In the genomic region with DNA sequence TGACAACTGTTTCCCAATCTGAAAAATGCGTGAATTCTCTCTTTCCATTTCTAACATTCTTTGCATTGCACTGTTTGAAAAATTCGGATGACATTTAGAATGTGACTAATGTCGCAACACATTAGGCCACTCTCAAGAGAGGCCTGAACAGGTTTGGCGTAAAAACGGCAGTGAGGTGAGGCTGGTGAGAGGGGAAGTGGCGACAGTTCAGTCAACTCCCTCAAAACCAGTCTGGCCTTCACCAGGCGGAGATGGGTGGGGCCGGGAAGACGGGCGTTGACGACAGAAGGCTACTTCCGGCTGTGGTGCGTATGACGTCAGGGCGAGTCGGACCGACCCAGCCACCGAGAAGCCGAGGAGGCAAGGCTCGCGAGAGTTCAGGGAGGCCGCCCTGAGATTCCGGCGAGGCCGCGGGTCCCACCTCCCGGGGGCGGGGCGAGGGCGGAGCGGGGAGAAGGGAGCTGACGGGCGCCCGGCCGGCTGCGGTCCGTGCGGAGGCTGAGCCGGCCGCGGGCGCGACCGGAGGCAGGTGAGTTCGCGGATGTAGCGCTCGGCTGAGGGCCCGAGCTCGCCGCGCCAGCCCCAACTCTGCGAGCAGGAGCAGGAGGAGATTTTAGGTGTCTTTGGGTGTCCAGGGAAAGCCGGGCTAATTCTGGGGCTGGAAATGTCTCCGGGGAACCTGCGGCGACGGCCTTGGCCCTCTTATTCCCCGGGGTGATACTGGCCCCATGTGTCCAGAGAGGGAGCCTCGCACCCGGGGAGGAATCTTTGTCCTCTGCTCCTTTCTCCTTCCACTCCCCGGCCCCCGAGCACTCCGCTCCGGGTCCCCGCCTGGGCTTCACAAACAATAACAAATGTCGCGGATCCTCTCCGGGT, we compare ENCODE assay signal across 8 cellular contexts. TPM values are rescaled to one million over a fixed set of nuclear protein-coding genes. Genes with fewer than 3 reads are reported as not detected.
A peak's percentile ranks its signal among the peaks of the same experiment; 100 is the strongest.
DNase-seq lines count a peak whose midpoint lies in the region; ATAC-seq and TF ChIP-seq lines count a peak whose summit lies in the region.

A gene (plus strand): TSS at position 483 of the 876 bp plus-strand sequence. CDS start 53,435 bp downstream, outside the sequence.

- TF ChIP-seq CTCF in WTC11 (IDR thresholded peaks at IDR 0.05) (no peak), cardiac fibroblast (IDR thresholded peaks at IDR 0.05; ENCODE audit: low read depth, low read length) (no peak)

- no peaks in the 10 kb centered on the region; the same call in 1 of the 2 replicates for H3K27me3 Mint-ChIP-seq in WTC11 (ENCODE audit: low read depth)

- ATAC-seq in GM18870 (IDR thresholded peaks at IDR 0.05; ENCODE audit: unreplicated experiment) = peak; percentile 69
- ATAC-seq in HG03135 (IDR thresholded peaks at IDR 0.05; ENCODE audit: unreplicated experiment) = peak; percentile 95
- peak; percentile 99 for ATAC-seq in WTC11

- H3K4me3 Mint-ChIP-seq in WTC11 = peak within 1 kb of the TSS; percentile 97

- CTCF ChIA-PET in WTC11 (lab: Charles Lee) = interaction anchor here (0.8 to 1.1 kb wide), 3 partner anchors 36 to 62 kb away, joined by 3 read pairs; no protein-coding TSS in a partner anchor

- POLR2A ChIA-PET in WTC11 (lab: Charles Lee) = interaction anchor here (0.6 to 1.5 kb wide), 3 partner anchors 32 to 222 kb away, joined by 3 to 5 read pairs (median 4); a partner anchor contains a TSS

- DNase-seq in AG08395 (ENCODE audit: low spot score) (peak; percentile 94), NCI-H2196 (lab: John Stamatoyannopoulos, UW; ENCODE audit: unreplicated experiment) (peak; percentile 100), WTC11 (ENCODE audit: low spot score) (peak; percentile 98), cardiac fibroblast (ENCODE audit: low read depth in 2 of 2) (peak; percentile 97 to 98), iPS-NIHi7 (ENCODE audit: extremely low spot score) (peak; percentile 98), smooth muscle cell of the brain vasculature (ENCODE audit: low read depth, low spot score) (peak; percentile 85)

- peak within 1 kb of the TSS; percentile 79 to 94 for H3K4me3 ChIP-seq in cardiac fibroblast (replicated peaks in 1 of 2; ENCODE audit: low read depth in 2 of 2, low read length in 2 of 2)

- peak within 1 kb of the TSS; percentile 93 for H3K27ac Mint-ChIP-seq in WTC11

- H3K36me3 Mint-ChIP-seq in WTC11 = no peaks in the 10 kb centered on the region; the same call in 1 of the 2 replicates

- H3K9me3 Mint-ChIP-seq in WTC11 = peaks cover 7% of the 10 kb centered on the region

- H3K4me1 Mint-ChIP-seq in WTC11 = peaks cover 21% of the 10 kb centered on the region

TF ChIP-seq in WTC11, 78 proteins besides CTCF, POLR2A, EP300 and RAD21 (continues in another document):
- no peak for TF ChIP-seq SMAD3 (CRISPR knock-in tag; IDR thresholded peaks at IDR 0.05; ENCODE audit: borderline replicate concordance)
- TF ChIP-seq, protein P1, sequence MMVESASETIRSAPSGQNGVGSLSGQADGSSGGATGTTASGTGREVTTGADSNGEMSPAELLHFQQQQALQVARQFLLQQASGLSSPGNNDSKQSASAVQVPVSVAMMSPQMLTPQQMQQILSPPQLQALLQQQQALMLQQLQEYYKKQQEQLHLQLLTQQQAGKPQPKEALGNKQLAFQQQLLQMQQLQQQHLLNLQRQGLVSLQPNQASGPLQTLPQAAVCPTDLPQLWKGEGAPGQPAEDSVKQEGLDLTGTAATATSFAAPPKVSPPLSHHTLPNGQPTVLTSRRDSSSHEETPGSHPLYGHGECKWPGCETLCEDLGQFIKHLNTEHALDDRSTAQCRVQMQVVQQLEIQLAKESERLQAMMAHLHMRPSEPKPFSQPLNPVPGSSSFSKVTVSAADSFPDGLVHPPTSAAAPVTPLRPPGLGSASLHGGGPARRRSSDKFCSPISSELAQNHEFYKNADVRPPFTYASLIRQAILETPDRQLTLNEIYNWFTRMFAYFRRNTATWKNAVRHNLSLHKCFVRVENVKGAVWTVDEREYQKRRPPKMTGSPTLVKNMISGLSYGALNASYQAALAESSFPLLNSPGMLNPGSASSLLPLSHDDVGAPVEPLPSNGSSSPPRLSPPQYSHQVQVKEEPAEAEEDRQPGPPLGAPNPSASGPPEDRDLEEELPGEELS (CRISPR knock-in tag; IDR thresholded peaks at IDR 0.05) = 0 out of 2 replicates have a peak, but pooled peaks have one; percentile 81
- TF ChIP-seq ZNF416 (CRISPR knock-in tag; IDR thresholded peaks at IDR 0.05) = no peak
- TF ChIP-seq ETV6 (CRISPR knock-in tag; IDR thresholded peaks at IDR 0.05) = peak; percentile 71; the same call in 1 of the 2 replicates
- TF ChIP-seq, protein P2, sequence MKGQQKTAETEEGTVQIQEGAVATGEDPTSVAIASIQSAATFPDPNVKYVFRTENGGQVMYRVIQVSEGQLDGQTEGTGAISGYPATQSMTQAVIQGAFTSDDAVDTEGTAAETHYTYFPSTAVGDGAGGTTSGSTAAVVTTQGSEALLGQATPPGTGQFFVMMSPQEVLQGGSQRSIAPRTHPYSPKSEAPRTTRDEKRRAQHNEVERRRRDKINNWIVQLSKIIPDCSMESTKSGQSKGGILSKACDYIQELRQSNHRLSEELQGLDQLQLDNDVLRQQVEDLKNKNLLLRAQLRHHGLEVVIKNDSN (CRISPR knock-in tag; IDR thresholded peaks at IDR 0.05) = 0 out of 2 replicates have a peak, but pooled peaks have one; percentile 30
- TF ChIP-seq, protein P3, sequence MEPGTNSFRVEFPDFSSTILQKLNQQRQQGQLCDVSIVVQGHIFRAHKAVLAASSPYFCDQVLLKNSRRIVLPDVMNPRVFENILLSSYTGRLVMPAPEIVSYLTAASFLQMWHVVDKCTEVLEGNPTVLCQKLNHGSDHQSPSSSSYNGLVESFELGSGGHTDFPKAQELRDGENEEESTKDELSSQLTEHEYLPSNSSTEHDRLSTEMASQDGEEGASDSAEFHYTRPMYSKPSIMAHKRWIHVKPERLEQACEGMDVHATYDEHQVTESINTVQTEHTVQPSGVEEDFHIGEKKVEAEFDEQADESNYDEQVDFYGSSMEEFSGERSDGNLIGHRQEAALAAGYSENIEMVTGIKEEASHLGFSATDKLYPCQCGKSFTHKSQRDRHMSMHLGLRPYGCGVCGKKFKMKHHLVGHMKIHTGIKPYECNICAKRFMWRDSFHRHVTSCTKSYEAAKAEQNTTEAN (CRISPR knock-in tag; IDR thresholded peaks at IDR 0.05) = 0 out of 2 replicates have a peak, but pooled peaks have one; percentile 48
- no peak for TF ChIP-seq EMX1 (CRISPR knock-in tag; IDR thresholded peaks at IDR 0.05)
- TF ChIP-seq, protein P4, sequence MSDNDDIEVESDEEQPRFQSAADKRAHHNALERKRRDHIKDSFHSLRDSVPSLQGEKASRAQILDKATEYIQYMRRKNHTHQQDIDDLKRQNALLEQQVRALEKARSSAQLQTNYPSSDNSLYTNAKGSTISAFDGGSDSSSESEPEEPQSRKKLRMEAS (CRISPR knock-in tag; IDR thresholded peaks at IDR 0.05) = peak; percentile 43; the same call in 1 of the 2 replicates
- no peak for TF ChIP-seq JUN (CRISPR knock-in tag; IDR thresholded peaks at IDR 0.05)
- no peak for TF ChIP-seq NR3C1 (CRISPR knock-in tag; conservative IDR thresholded peaks at IDR 0.05; ENCODE audit: low read depth)
- no peak; the same call in 1 of the 2 replicates for TF ChIP-seq PRRX2 (CRISPR knock-in tag; IDR thresholded peaks at IDR 0.05)
- no peak for TF ChIP-seq RELA (CRISPR knock-in tag; IDR thresholded peaks at IDR 0.05; ENCODE audit: borderline replicate concordance)
- TF ChIP-seq, protein P5, sequence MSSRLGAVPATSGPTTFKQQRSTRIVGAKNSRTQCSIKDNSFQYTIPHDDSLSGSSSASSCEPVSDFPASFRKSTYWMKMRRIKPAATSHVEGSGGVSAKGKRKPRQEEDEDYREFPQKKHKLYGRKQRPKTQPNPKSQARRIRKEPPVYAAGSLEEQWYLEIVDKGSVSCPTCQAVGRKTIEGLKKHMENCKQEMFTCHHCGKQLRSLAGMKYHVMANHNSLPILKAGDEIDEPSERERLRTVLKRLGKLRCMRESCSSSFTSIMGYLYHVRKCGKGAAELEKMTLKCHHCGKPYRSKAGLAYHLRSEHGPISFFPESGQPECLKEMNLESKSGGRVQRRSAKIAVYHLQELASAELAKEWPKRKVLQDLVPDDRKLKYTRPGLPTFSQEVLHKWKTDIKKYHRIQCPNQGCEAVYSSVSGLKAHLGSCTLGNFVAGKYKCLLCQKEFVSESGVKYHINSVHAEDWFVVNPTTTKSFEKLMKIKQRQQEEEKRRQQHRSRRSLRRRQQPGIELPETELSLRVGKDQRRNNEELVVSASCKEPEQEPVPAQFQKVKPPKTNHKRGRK (CRISPR knock-in tag; IDR thresholded peaks at IDR 0.05; ENCODE audit: borderline replicate concordance) = no peak
- peak; percentile 66; the same call in 1 of the 2 replicates for TF ChIP-seq FOXK1 (CRISPR knock-in tag; IDR thresholded peaks at IDR 0.05)
- peak; percentile 81; the same call in 1 of the 2 replicates for TF ChIP-seq CREB1 (CRISPR knock-in tag; IDR thresholded peaks at IDR 0.05)
- TF ChIP-seq CREM (CRISPR knock-in tag; IDR thresholded peaks at IDR 0.05) = peak; percentile 95
- peak; percentile 100 for TF ChIP-seq ZBTB21 (CRISPR knock-in tag; IDR thresholded peaks at IDR 0.05; ENCODE audit: borderline replicate concordance)
- TF ChIP-seq ZNF138 (CRISPR knock-in tag; conservative IDR thresholded peaks at IDR 0.05) = 0 out of 2 replicates have a peak, but pooled peaks have one; percentile 46
- no peak for TF ChIP-seq ZNF121 (CRISPR knock-in tag; IDR thresholded peaks at IDR 0.05)
- TF ChIP-seq, protein P6, sequence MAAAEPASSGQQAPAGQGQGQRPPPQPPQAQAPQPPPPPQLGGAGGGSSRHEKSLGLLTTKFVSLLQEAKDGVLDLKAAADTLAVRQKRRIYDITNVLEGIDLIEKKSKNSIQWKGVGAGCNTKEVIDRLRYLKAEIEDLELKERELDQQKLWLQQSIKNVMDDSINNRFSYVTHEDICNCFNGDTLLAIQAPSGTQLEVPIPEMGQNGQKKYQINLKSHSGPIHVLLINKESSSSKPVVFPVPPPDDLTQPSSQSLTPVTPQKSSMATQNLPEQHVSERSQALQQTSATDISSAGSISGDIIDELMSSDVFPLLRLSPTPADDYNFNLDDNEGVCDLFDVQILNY (CRISPR knock-in tag; IDR thresholded peaks at IDR 0.05) = no peak

RNA-seq across cellular contexts. Expression of the gene that starts here (rescaled TPM):
- 37.6 to 47.2 TPM (median 41.7 TPM) in 3 replicates for total RNA-seq in WTC11 (2021)

Comparison
In these comparisons a context has a peak if more than half of its experiments do, and no peak if none do; other contexts are left out.
1. Peak in every context shown above with its lines: DNase-seq, ATAC-seq and H3K4me3 ChIP-seq.